Comparison of ENCODE assay signal across 17 cellular contexts in the genomic region with DNA sequence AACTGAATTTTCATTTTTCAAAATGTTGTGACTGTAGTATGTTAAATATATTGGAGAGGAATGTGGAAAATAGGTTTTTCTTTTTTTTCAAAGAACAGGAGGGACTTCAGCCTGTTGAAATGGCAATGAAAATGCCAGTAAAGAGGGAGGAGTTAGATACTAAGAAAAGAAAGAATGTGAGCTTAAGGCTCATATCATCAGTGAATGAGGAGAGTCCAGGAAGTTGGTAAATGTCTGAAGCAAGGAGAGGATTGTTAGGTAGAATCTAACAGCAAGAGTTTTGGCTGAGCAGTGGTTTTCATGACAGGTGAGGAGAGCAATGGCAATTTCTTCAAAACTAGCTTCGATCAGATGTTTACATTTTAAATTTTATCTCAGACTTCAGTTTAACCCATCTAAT. TPM values are rescaled to one million over a fixed set of nuclear protein-coding genes. Genes with fewer than 3 reads are reported as not detected.
DNase-seq lines count a peak whose midpoint lies in the region; ATAC-seq and TF ChIP-seq lines count a peak whose summit lies in the region.
"Had no signal": no experiment of that assay in that cellular context is flagged by ENCODE, and none has a peak within 500 bp of the region (broad histone marks: within the 10 kb centered on the region; RNA-seq: fewer than 3 reads in every experiment).

No MANE protein-coding gene starts in this region.

- H3K79me2 ChIP-seq in H9 (ENCODE audit: insufficient read depth, low read length): no peaks in the 10 kb centered on the region

- H3K4me3 Mint-ChIP-seq in H9 (no peak overlapping the region), brain (peak overlapping the region in 2 of 5 experiments; percentile 11 to 19), nephron progenitor cell (no peak overlapping the region)
- H3K4me3 Mint-ChIP-seq: CD8-positive, alpha-beta memory T cell; HFFc6 had no signal

- no peak for TF ChIP-seq CTCF in H9 (conservative IDR thresholded peaks at IDR 0.05)
- TF ChIP-seq CTCF in brain (conservative IDR thresholded peaks at IDR 0.05): no peak
- no peak for TF ChIP-seq CTCF in nephron progenitor cell (IDR thresholded peaks at IDR 0.05)

- no peaks in the 10 kb centered on the region for H3K23me2 ChIP-seq in H9 (ENCODE audit: insufficient read length, low read depth, low read length, poor library complexity, severe bottlenecking)

- H2BK12ac ChIP-seq in H9 (ENCODE audit: insufficient read length, low read depth, low read length): no peak overlapping the region

- H3K56ac ChIP-seq in H9 (ENCODE audit: insufficient read length, low read depth, low read length): no peak overlapping the region

- H2BK15ac ChIP-seq in H9 (ENCODE audit: low read depth, low read length): no peak overlapping the region

- no peaks in the 10 kb centered on the region for H3K9me3 ChIP-seq in H9 (ENCODE audit: control insufficient read depth, low read depth, low read length)
- H3K9me3 ChIP-seq: BLaER1, Caco-2 had no signal

- H3K27ac ChIP-seq in H9 (ENCODE audit: insufficient read length, low read depth, low read length): peak overlapping the region; percentile 55
- H3K27ac ChIP-seq: BLaER1, HL-60 had no signal

- no peak overlapping the region for H3K14ac ChIP-seq in H9 (ENCODE audit: insufficient read depth, low read length)

- H3K27me3 Mint-ChIP-seq in H9 (ENCODE audit: low read depth) (no peaks in the 10 kb centered on the region), brain (peaks cover 4% of the 10 kb centered on the region), nephron progenitor cell (ENCODE audit: low read depth, poor library complexity) (no peaks in the 10 kb centered on the region)
- H3K27me3 Mint-ChIP-seq: CD8-positive, alpha-beta memory T cell had no signal

- peaks cover 2% of the 10 kb centered on the region; the same call in 1 of the 2 replicates for H3K4me1 ChIP-seq in H9 (ENCODE audit: insufficient read depth, low read length)
- H3K4me1 ChIP-seq: BLaER1, Caco-2 had no signal

- H4K5ac ChIP-seq in H9 (ENCODE audit: insufficient read length, low read depth, low read length): no peak overlapping the region

- no peak overlapping the region for H4K8ac ChIP-seq in H9 (replicated peaks; ENCODE audit: insufficient read length, low read depth, low read length)

- H3K9ac ChIP-seq in H9 (ENCODE audit: extremely low read depth, insufficient read length, low read length): no peak overlapping the region
- H3K9ac ChIP-seq: BLaER1 had no signal

- H3K23ac ChIP-seq in H9 (ENCODE audit: insufficient read length, low read depth, low read length): no peak overlapping the region

- no peaks in the 10 kb centered on the region for H3K27me3 ChIP-seq in H9 (ENCODE audit: insufficient read depth, low read length)
- H3K27me3 ChIP-seq: BLaER1 had no signal

- H3K9me3 Mint-ChIP-seq in H9 (no peaks in the 10 kb centered on the region), brain (no peaks in the 10 kb centered on the region), nephron progenitor cell (no peaks in the 10 kb centered on the region)
- H3K9me3 Mint-ChIP-seq: HFFc6 had no signal

- ATAC-seq in HG02759 (IDR thresholded peaks at IDR 0.05; ENCODE audit: unreplicated experiment) (no peak), HG02973 (IDR thresholded peaks at IDR 0.05; ENCODE audit: unreplicated experiment) (no peak)

- DNase-seq in H9: no peak
- DNase-seq in iPS DF 4.7 (ENCODE audit: extremely low read depth, low spot score): peak; percentile 9
- DNase-seq in nephron progenitor cell: no peak
- no peak for DNase-seq in H4 (ENCODE audit: low spot score)
- DNase-seq in DMS79 treated with DMSO at 0.1 percent for 48 hours (lab: John Stamatoyannopoulos, UW): no peak
- DNase-seq: 8988T; AML-193; Caco-2; CD8-positive, alpha-beta memory T cell; DMS53; HCEC 1CT; HFFc6 had no signal

- H4K20me1 ChIP-seq in H9 (ENCODE audit: control insufficient read depth, insufficient read depth, insufficient read length): no peaks in the 10 kb centered on the region
- H4K20me1 ChIP-seq: BLaER1 had no signal

- H3K4me1 Mint-ChIP-seq in H9: peaks cover 27 to 28% of the 10 kb centered on the region in 2 experiments
- H3K4me1 Mint-ChIP-seq in brain: peaks cover 59% of the 10 kb centered on the region
- peaks cover 5% of the 10 kb centered on the region for H3K4me1 Mint-ChIP-seq in nephron progenitor cell
- H3K4me1 Mint-ChIP-seq: CD8-positive, alpha-beta memory T cell had no signal

- H3K27ac Mint-ChIP-seq in H9 (peak overlapping the region in 2 of 3 experiments; percentile 28 to 71; a peak in 6 of 7 replicates), brain (peak overlapping the region in 4 of 5 experiments; percentile 10 to 73 (median 52)), nephron progenitor cell (peak overlapping the region; percentile 7)
- H3K27ac Mint-ChIP-seq: CD8-positive, alpha-beta memory T cell; HFFc6 had no signal

- no peak overlapping the region for H2AK5ac ChIP-seq in H9 (ENCODE audit: insufficient read length, low read length)

- H3T11ph ChIP-seq in H9 (ENCODE audit: low read length): no peak overlapping the region

- H3K4me2 ChIP-seq in H9 (ENCODE audit: insufficient read depth, insufficient read length, low read length): no peak overlapping the region
- H3K4me2 ChIP-seq: BLaER1 had no signal

- no peak overlapping the region for H3K18ac ChIP-seq in H9 (ENCODE audit: insufficient read length, low read depth, low read length)

- no peaks in the 10 kb centered on the region for H3K79me1 ChIP-seq in H9 (ENCODE audit: insufficient read depth, low read depth, low read length, poor library complexity, severe bottlenecking)

- H3K4ac ChIP-seq in H9 (ENCODE audit: low read depth, low read length): no peak overlapping the region

- no peak overlapping the region for H2BK5ac ChIP-seq in H9 (ENCODE audit: insufficient read length, low read length)

- no peak overlapping the region for H2AFZ ChIP-seq in H9 (ENCODE audit: low read length)

- H2BK20ac ChIP-seq in H9 (ENCODE audit: low read depth, low read length, poor library complexity, severe bottlenecking): no peak overlapping the region

- H2BK120ac ChIP-seq in H9 (ENCODE audit: low read depth, low read length, poor library complexity, severe bottlenecking): no peak overlapping the region

- no CpG with 5 or more reads among the region's 1 CpG for WGBS in H9 (ENCODE audit: extremely low coverage, insufficient read length, low lambda C conversion rate)

- H4K91ac ChIP-seq in H9 (ENCODE audit: insufficient read length, low read depth, low read length): no peak overlapping the region

- H3K36me3 Mint-ChIP-seq in H9 (ENCODE audit: insufficient read depth in 1 of 3, low read depth in 3 of 3) (no peaks in the 10 kb centered on the region), brain (no peaks in the 10 kb centered on the region), nephron progenitor cell (ENCODE audit: low read depth) (no peaks in the 10 kb centered on the region)
- H3K36me3 Mint-ChIP-seq: CD8-positive, alpha-beta memory T cell had no signal

RNA-seq across cellular contexts. Expression of a gene that starts 43.0 kb away (rescaled TPM):
- total RNA-seq in H9 (2021): 0.39 and 0.72 TPM in 2 replicates
- 0.64 TPM for polyA plus RNA-seq in brain (ENCODE audit: insufficient read depth, low read depth, low replicate concordance)
- 17.7 and 24.2 TPM in 2 replicates for total RNA-seq in H4 (2014; rRNA removed; shearing (Covaris generic))
- polyA plus RNA-seq: CD8-positive, alpha-beta memory T cell had no signal

Comparison
In these comparisons a context has a peak if more than half of its experiments do, and no peak if none do; other contexts are left out.
1. RNA of a gene that starts 43.0 kb away (total RNA-seq): 17.7 to 24.2 TPM in H4; 0.39 to 0.72 TPM in H9; every median in the first group is over 10 times any median in the second.
2. Peak in every context shown above with its lines, with median percentiles within 50 percentile points of each other: H3K27ac Mint-ChIP-seq.